Comparison of ENCODE assay signal across 17 cellular contexts in genomic region chr19:10274589-10274988, GRCh38. TPM values are rescaled to one million over a fixed set of nuclear protein-coding genes. Genes with fewer than 3 reads are reported as not detected.
DNase-seq lines count a peak whose midpoint lies in the region; ATAC-seq and TF ChIP-seq lines count a peak whose summit lies in the region.
"Had no signal": no experiment of that assay in that cellular context is flagged by ENCODE, and none has a peak within 500 bp of the region (broad histone marks: within the 10 kb centered on the region; RNA-seq: fewer than 3 reads in every experiment).

No MANE protein-coding gene starts in this region.

- H3K36me3 Mint-ChIP-seq in T-helper 1 cell treated with Interleukin-12 subunit alpha and Interleukin-12 subunit beta and Interleukin-4 antibody, amounts not matched to agents 30 μg/mL and 1 μg/mL, for 36 hours (ENCODE audit: low read depth), result peaks cover 30% of the 10 kb centered on the region
- peaks cover 26% of the 10 kb centered on the region for H3K36me3 Mint-ChIP-seq in activated CD8-positive, alpha-beta T cell treated with anti-CD3 and anti-CD28 coated beads, Interleukin-2, amount 10 ng/mL, durations not matched to agents 7 days and 5 days (ENCODE audit: low read depth)
- no peaks in the 10 kb centered on the region for H3K36me3 Mint-ChIP-seq in natural killer cell

- POLR2A ChIA-PET in activated CD8-positive, alpha-beta T cell treated with anti-CD3 and anti-CD28 coated beads, Interleukin-2, amount 10 ng/mL, durations not matched to agents 7 days and 5 days (lab: Charles Lee), result no interaction called here

- peak overlapping the region; percentile 69 for H3K4me3 ChIP-seq in GM12865 (ENCODE audit: low read depth, low read length)

- peak overlapping the region; percentile 67 for H3K4me3 Mint-ChIP-seq in T-helper 1 cell treated with Interleukin-12 subunit alpha and Interleukin-12 subunit beta and Interleukin-4 antibody, amounts not matched to agents 30 μg/mL and 1 μg/mL, for 36 hours
- H3K4me3 Mint-ChIP-seq in activated CD8-positive, alpha-beta T cell treated with anti-CD3 and anti-CD28 coated beads, Interleukin-2, amount 10 ng/mL, durations not matched to agents 7 days and 5 days, result no peak overlapping the region
- H3K4me3 Mint-ChIP-seq in natural killer cell, result no peak overlapping the region

- CTCF ChIA-PET in activated CD8-positive, alpha-beta T cell treated with anti-CD3 and anti-CD28 coated beads, Interleukin-2, amount 10 ng/mL, durations not matched to agents 7 days and 5 days (lab: Charles Lee), result interaction anchor here (1.2 to 10.8 kb wide), 2 partner anchors 15 to 111 kb away, joined by 9 to 383 read pairs; partner anchors contain the start of gene TYK2

- DNase-seq in T-helper 1 cell (no peak), GM12865 (ENCODE audit: low read depth) (no peak), natural killer cell (no peak), SW480 (ENCODE audit: low spot score) (no peak), AG08396 (ENCODE audit: low spot score) (no peak), hepatic stellate cell (ENCODE audit: low spot score) (no peak)
- no peak for DNase-seq in activated CD8-positive, alpha-beta T cell treated with anti-CD3 and anti-CD28 coated beads, Interleukin-2, amount 10 ng/mL, durations not matched to agents 7 days and 5 days
- DNase-seq: activated naive CD4-positive, alpha-beta T cell; BE2C; head of caudate nucleus; left ventricle myocardium superior; NCI-H1092 treated with DMSO at 0.1 percent for 48 hours; NCI-H510A treated with DMSO at 0.1 percent for 48 hours; stimulated activated naive CD8-positive, alpha-beta T cell treated with anti-CD3 and anti-CD28 coated beads, Interleukin-15, Interleukin-2, amounts not matched to agents 100 U/mL and 50 U/mL, for 24 hours had no signal

- ATAC-seq in activated CD8-positive, alpha-beta T cell treated with anti-CD3 and anti-CD28 coated beads, Interleukin-2, amount 10 ng/mL, durations not matched to agents 7 days and 5 days, result no peak
- ATAC-seq in natural killer cell, result no peak
- ATAC-seq: left ventricle myocardium superior; sciatic nerve; stimulated activated naive CD8-positive, alpha-beta T cell treated with anti-CD3 and anti-CD28 coated beads, Interleukin-15, Interleukin-2, amounts not matched to agents 100 U/mL and 50 U/mL, for 24 hours had no signal

- peak overlapping the region; percentile 59 for H3K27ac Mint-ChIP-seq in T-helper 1 cell treated with Interleukin-12 subunit alpha and Interleukin-12 subunit beta and Interleukin-4 antibody, amounts not matched to agents 30 μg/mL and 1 μg/mL, for 36 hours
- peak overlapping the region; percentile 4 for H3K27ac Mint-ChIP-seq in activated CD8-positive, alpha-beta T cell treated with anti-CD3 and anti-CD28 coated beads, Interleukin-2, amount 10 ng/mL, durations not matched to agents 7 days and 5 days
- peak overlapping the region; percentile 12 to 94 for H3K27ac Mint-ChIP-seq in natural killer cell

- peaks cover 23% of the 10 kb centered on the region for H3K4me1 Mint-ChIP-seq in T-helper 1 cell treated with Interleukin-12 subunit alpha and Interleukin-12 subunit beta and Interleukin-4 antibody, amounts not matched to agents 30 μg/mL and 1 μg/mL, for 36 hours (ENCODE audit: low read depth)
- peaks cover 48% of the 10 kb centered on the region for H3K4me1 Mint-ChIP-seq in activated CD8-positive, alpha-beta T cell treated with anti-CD3 and anti-CD28 coated beads, Interleukin-2, amount 10 ng/mL, durations not matched to agents 7 days and 5 days (ENCODE audit: low read depth)
- peaks cover 35 to 43% of the 10 kb centered on the region in 2 donors for H3K4me1 Mint-ChIP-seq in natural killer cell

- no peaks in the 10 kb centered on the region for H3K9me3 Mint-ChIP-seq in T-helper 1 cell treated with Interleukin-12 subunit alpha and Interleukin-12 subunit beta and Interleukin-4 antibody, amounts not matched to agents 30 μg/mL and 1 μg/mL, for 36 hours
- H3K9me3 Mint-ChIP-seq in activated CD8-positive, alpha-beta T cell treated with anti-CD3 and anti-CD28 coated beads, Interleukin-2, amount 10 ng/mL, durations not matched to agents 7 days and 5 days (ENCODE audit: insufficient read depth), result no peaks in the 10 kb centered on the region
- no peaks in the 10 kb centered on the region for H3K9me3 Mint-ChIP-seq in natural killer cell

- TF ChIP-seq CTCF in GM12865 (IDR thresholded peaks at IDR 0.05; ENCODE audit: insufficient read depth, low read depth, low read length, missing control alignments) (no peak), natural killer cell (IDR thresholded peaks at IDR 0.05) (no peak)

- H3K27me3 Mint-ChIP-seq in T-helper 1 cell treated with Interleukin-12 subunit alpha and Interleukin-12 subunit beta and Interleukin-4 antibody, amounts not matched to agents 30 μg/mL and 1 μg/mL, for 36 hours (ENCODE audit: low read depth), result no peaks in the 10 kb centered on the region
- H3K27me3 Mint-ChIP-seq in activated CD8-positive, alpha-beta T cell treated with anti-CD3 and anti-CD28 coated beads, Interleukin-2, amount 10 ng/mL, durations not matched to agents 7 days and 5 days (ENCODE audit: low read depth), result no peaks in the 10 kb centered on the region
- H3K27me3 Mint-ChIP-seq in natural killer cell (ENCODE audit: low read depth in 2 of 2), result no peaks in the 10 kb centered on the region

- intact Hi-C loops in natural killer cell (cut with micrococcal nuclease), result loop anchor here (5.0 kb wide), 1 partner anchor 163 kb away; no protein-coding TSS in a partner anchor

RNA-seq across cellular contexts. Expression of gene ICAM1, which starts 3.7 kb away (rescaled TPM):
- total RNA-seq in activated CD8-positive, alpha-beta T cell treated with anti-CD3 and anti-CD28 coated beads, Interleukin-2, amount 10 ng/mL, durations not matched to agents 7 days and 5 days, result 10 to 100 TPM; 10.7 to 11.1 TPM
- 10 to 100 TPM; 33.1 to 73.7 (median 56.5) TPM for total RNA-seq in natural killer cell

RNA-seq across cellular contexts. Expression of gene ICAM4, which starts 12.2 kb away (rescaled TPM):
- total RNA-seq in activated CD8-positive, alpha-beta T cell treated with anti-CD3 and anti-CD28 coated beads, Interleukin-2, amount 10 ng/mL, durations not matched to agents 7 days and 5 days, result 1 to 10 TPM in 1 of 2 experiments, under 1 TPM in 1; 0.99 to 1.1 TPM
- total RNA-seq in natural killer cell, result 1 to 10 TPM; 1.3 to 3.6 (median 3.0) TPM
- total RNA-seq: sciatic nerve had no signal

RNA-seq across cellular contexts. Expression of gene ICAM5, which starts 15.2 kb away (rescaled TPM):
- under 1 TPM; 0.29 to 0.57 TPM for total RNA-seq in activated CD8-positive, alpha-beta T cell treated with anti-CD3 and anti-CD28 coated beads, Interleukin-2, amount 10 ng/mL, durations not matched to agents 7 days and 5 days
- total RNA-seq in natural killer cell, result 1 to 10 TPM; 1.1 to 1.6 (median 1.5) TPM
- total RNA-seq: osteoblast had no signal

RNA-seq across cellular contexts. Expression of gene MRPL4, which starts 22.6 kb away (rescaled TPM):
- total RNA-seq in activated CD8-positive, alpha-beta T cell treated with anti-CD3 and anti-CD28 coated beads, Interleukin-2, amount 10 ng/mL, durations not matched to agents 7 days and 5 days, result 10 to 100 TPM; 85.9 to 87.0 TPM
- total RNA-seq in natural killer cell, result 10 to 100 TPM; 34.5 to 41.6 (median 40.2) TPM

RNA-seq across cellular contexts. Expression of gene ZGLP1, which starts 35.0 kb away (rescaled TPM):
- total RNA-seq in activated CD8-positive, alpha-beta T cell treated with anti-CD3 and anti-CD28 coated beads, Interleukin-2, amount 10 ng/mL, durations not matched to agents 7 days and 5 days, result 1 to 10 TPM; 3.4 to 3.8 TPM
- total RNA-seq in natural killer cell, result 1 to 10 TPM; 1.4 to 2.2 (median 1.9) TPM

Comparison
In these comparisons a context has a peak if more than half of its experiments do, and no peak if none do; other contexts are left out.
1. H3K27ac Mint-ChIP-seq: peak in every context shown above with its lines; median percentile 59 in T-helper 1 cell treated with Interleukin-12 subunit alpha and Interleukin-12 subunit beta and Interleukin-4 antibody, amounts not matched to agents 30 μg/mL and 1 μg/mL, for 36 hours; 53 in natural killer cell; 4 in activated CD8-positive, alpha-beta T cell treated with anti-CD3 and anti-CD28 coated beads, Interleukin-2, amount 10 ng/mL, durations not matched to agents 7 days and 5 days.